In genomic region chr17:55825213-55825612, GRCh38 we compare ENCODE assay signal across 14 cellular contexts.
DNase-seq lines count a peak whose midpoint lies in the region; TF ChIP-seq lines count a peak whose summit lies in the region.
"Had no signal": no experiment of that assay in that cellular context is flagged by ENCODE, and none has a peak within 500 bp of the region (broad histone marks: within the 10 kb centered on the region; RNA-seq: fewer than 3 reads in every experiment).

No MANE protein-coding gene starts in this region.

- DNase-seq in NCI-H2171 treated with DMSO at 0.1 percent for 48 hours (lab: John Stamatoyannopoulos, UW) (peak; percentile 16), NCI-H2171 (lab: John Stamatoyannopoulos, UW) (no peak), LNCaP clone FGC (ENCODE audit: low read depth) (peak; percentile 8), astrocyte of the spinal cord (ENCODE audit: low read depth, low spot score) (no peak), neural crest cell (ENCODE audit: low read depth, low spot score) (no peak), hypothalamus (lab: John Stamatoyannopoulos, UW) (no peak), GM19238 (ENCODE audit: insufficient read length, low spot score) (no peak)
- no peak for DNase-seq in activated CD4-positive, alpha-beta memory T cell treated with anti-CD3 and anti-CD28 coated beads for 36 hours
- DNase-seq: activated T-cell treated with anti-CD3 and anti-CD28 coated beads, Interleukin-2, amount 50 U/mL, for 24 hours; immature natural killer cell; sigmoid colon; T-cell had no signal

- TF ChIP-seq CTCF in LNCaP clone FGC (IDR thresholded peaks at IDR 0.05; ENCODE audit: control insufficient read depth, extremely low read depth, insufficient read depth) (peak; percentile 85), astrocyte of the spinal cord (IDR thresholded peaks at IDR 0.05; ENCODE audit: low read depth, low read length) (peak; percentile 18), neural crest cell (conservative IDR thresholded peaks at IDR 0.05) (peak; percentile 49)

- no peaks in the 10 kb centered on the region for H3K36me3 Mint-ChIP-seq in neural crest cell (ENCODE audit: low read depth)
- H3K36me3 Mint-ChIP-seq in activated CD4-positive, alpha-beta memory T cell treated with anti-CD3 and anti-CD28 coated beads for 36 hours, result no peaks in the 10 kb centered on the region
- H3K36me3 Mint-ChIP-seq: stimulated activated effector memory CD8-positive, alpha-beta T cell treated with anti-CD3 and anti-CD28 coated beads, Interleukin-12 subunit alpha, Interleukin-12 subunit beta, amount 100 ng/mL, for 72 hours; T-cell had no signal

- H3K9me3 Mint-ChIP-seq in neural crest cell, result no peaks in the 10 kb centered on the region
- peaks cover 7% of the 10 kb centered on the region for H3K9me3 Mint-ChIP-seq in activated CD4-positive, alpha-beta memory T cell treated with anti-CD3 and anti-CD28 coated beads for 36 hours
- H3K9me3 Mint-ChIP-seq: activated T-cell treated with anti-CD3 and anti-CD28 coated beads, Interleukin-2, amount 50 U/mL, for 24 hours; dendritic cell treated with granulocyte-macrophage colony-stimulating factor and Interleukin-4, amounts not matched to agents 40 ng/mL and 50 ng/mL, for 4 days had no signal

- no peak overlapping the region for H3K27ac Mint-ChIP-seq in neural crest cell (ENCODE audit: unreplicated experiment)
- no peak overlapping the region for H3K27ac Mint-ChIP-seq in activated CD4-positive, alpha-beta memory T cell treated with anti-CD3 and anti-CD28 coated beads for 36 hours
- H3K27ac Mint-ChIP-seq: activated T-cell treated with anti-CD3 and anti-CD28 coated beads, Interleukin-2, amount 50 U/mL, for 24 hours; dendritic cell treated with granulocyte-macrophage colony-stimulating factor and Interleukin-4, amounts not matched to agents 40 ng/mL and 50 ng/mL, for 4 days; immature natural killer cell; stimulated activated effector memory CD8-positive, alpha-beta T cell treated with anti-CD3 and anti-CD28 coated beads, Interleukin-12 subunit alpha, Interleukin-12 subunit beta, amount 100 ng/mL, for 72 hours; T-cell had no signal

- CTCF ChIA-PET in activated CD4-positive, alpha-beta memory T cell treated with anti-CD3 and anti-CD28 coated beads for 36 hours (lab: Charles Lee), result interaction anchor here (1.3 kb wide), 1 partner anchor 107 kb away, joined by 3 read pairs; no protein-coding TSS in a partner anchor

- POLR2A ChIA-PET in activated CD4-positive, alpha-beta memory T cell treated with anti-CD3 and anti-CD28 coated beads for 36 hours (lab: Charles Lee), result no interaction called here

- H3K4me3 ChIP-seq in LNCaP clone FGC (ENCODE audit: low read depth, low read length), result no peak overlapping the region
- no peak overlapping the region for H3K4me3 ChIP-seq in astrocyte of the spinal cord (ENCODE audit: low read depth, low read length)
- H3K4me3 ChIP-seq: sigmoid colon had no signal

- intact Hi-C loops in activated CD4-positive, alpha-beta memory T cell treated with anti-CD3 and anti-CD28 coated beads for 36 hours (cut with micrococcal nuclease), result loop anchor here (2.0 kb wide), 1 partner anchor 298 kb away; no protein-coding TSS in a partner anchor

- peaks cover 7% of the 10 kb centered on the region for H3K4me1 Mint-ChIP-seq in neural crest cell
- H3K4me1 Mint-ChIP-seq in activated CD4-positive, alpha-beta memory T cell treated with anti-CD3 and anti-CD28 coated beads for 36 hours (ENCODE audit: low read depth), result no peaks in the 10 kb centered on the region
- H3K4me1 Mint-ChIP-seq: immature natural killer cell; stimulated activated effector memory CD8-positive, alpha-beta T cell treated with anti-CD3 and anti-CD28 coated beads, Interleukin-12 subunit alpha, Interleukin-12 subunit beta, amount 100 ng/mL, for 72 hours; T-cell had no signal

- no peak overlapping the region for H3K4me3 Mint-ChIP-seq in neural crest cell
- no peak overlapping the region for H3K4me3 Mint-ChIP-seq in activated CD4-positive, alpha-beta memory T cell treated with anti-CD3 and anti-CD28 coated beads for 36 hours
- H3K4me3 Mint-ChIP-seq: activated T-cell treated with anti-CD3 and anti-CD28 coated beads, Interleukin-2, amount 50 U/mL, for 24 hours; dendritic cell treated with granulocyte-macrophage colony-stimulating factor and Interleukin-4, amounts not matched to agents 40 ng/mL and 50 ng/mL, for 4 days; immature natural killer cell; stimulated activated effector memory CD8-positive, alpha-beta T cell treated with anti-CD3 and anti-CD28 coated beads, Interleukin-12 subunit alpha, Interleukin-12 subunit beta, amount 100 ng/mL, for 72 hours; T-cell had no signal

- peaks cover 44% of the 10 kb centered on the region for H3K27me3 Mint-ChIP-seq in neural crest cell (ENCODE audit: low read depth)
- H3K27me3 Mint-ChIP-seq in activated CD4-positive, alpha-beta memory T cell treated with anti-CD3 and anti-CD28 coated beads for 36 hours, result no peaks in the 10 kb centered on the region
- H3K27me3 Mint-ChIP-seq: activated T-cell treated with anti-CD3 and anti-CD28 coated beads, Interleukin-2, amount 50 U/mL, for 24 hours; dendritic cell treated with granulocyte-macrophage colony-stimulating factor and Interleukin-4, amounts not matched to agents 40 ng/mL and 50 ng/mL, for 4 days had no signal

- in situ Hi-C loops in astrocyte of the spinal cord (cut with HindIII; ENCODE audit: low sequenced_read_pairs), result no loop called here

Comparison
In these comparisons a context has a peak if more than half of its experiments do, and no peak if none do; other contexts are left out.
1. DNase-seq: peak in NCI-H2171 treated with DMSO at 0.1 percent for 48 hours (single experiment) and LNCaP clone FGC (single experiment); none in NCI-H2171 (single experiment), astrocyte of the spinal cord (single experiment), neural crest cell (single experiment), hypothalamus (0 of 51), GM19238 (single experiment) and activated CD4-positive, alpha-beta memory T cell treated with anti-CD3 and anti-CD28 coated beads for 36 hours (single experiment).
2. CTCF ChIP-seq: peak in every context shown above with its lines; median percentile 85 in LNCaP clone FGC; 49 in neural crest cell; 18 in astrocyte of the spinal cord.